ENCODE assay signal across 1 cellular context in genomic region chr9:69600314-69601047, GRCh38.
TF ChIP-seq lines count a peak whose summit lies in the region.

No MANE protein-coding gene starts in this region.

TF ChIP-seq in GM23338, 12 proteins besides CTCF, POLR2A, EP300 and RAD21 (continued from another document):
- TF ChIP-seq, protein P1, sequence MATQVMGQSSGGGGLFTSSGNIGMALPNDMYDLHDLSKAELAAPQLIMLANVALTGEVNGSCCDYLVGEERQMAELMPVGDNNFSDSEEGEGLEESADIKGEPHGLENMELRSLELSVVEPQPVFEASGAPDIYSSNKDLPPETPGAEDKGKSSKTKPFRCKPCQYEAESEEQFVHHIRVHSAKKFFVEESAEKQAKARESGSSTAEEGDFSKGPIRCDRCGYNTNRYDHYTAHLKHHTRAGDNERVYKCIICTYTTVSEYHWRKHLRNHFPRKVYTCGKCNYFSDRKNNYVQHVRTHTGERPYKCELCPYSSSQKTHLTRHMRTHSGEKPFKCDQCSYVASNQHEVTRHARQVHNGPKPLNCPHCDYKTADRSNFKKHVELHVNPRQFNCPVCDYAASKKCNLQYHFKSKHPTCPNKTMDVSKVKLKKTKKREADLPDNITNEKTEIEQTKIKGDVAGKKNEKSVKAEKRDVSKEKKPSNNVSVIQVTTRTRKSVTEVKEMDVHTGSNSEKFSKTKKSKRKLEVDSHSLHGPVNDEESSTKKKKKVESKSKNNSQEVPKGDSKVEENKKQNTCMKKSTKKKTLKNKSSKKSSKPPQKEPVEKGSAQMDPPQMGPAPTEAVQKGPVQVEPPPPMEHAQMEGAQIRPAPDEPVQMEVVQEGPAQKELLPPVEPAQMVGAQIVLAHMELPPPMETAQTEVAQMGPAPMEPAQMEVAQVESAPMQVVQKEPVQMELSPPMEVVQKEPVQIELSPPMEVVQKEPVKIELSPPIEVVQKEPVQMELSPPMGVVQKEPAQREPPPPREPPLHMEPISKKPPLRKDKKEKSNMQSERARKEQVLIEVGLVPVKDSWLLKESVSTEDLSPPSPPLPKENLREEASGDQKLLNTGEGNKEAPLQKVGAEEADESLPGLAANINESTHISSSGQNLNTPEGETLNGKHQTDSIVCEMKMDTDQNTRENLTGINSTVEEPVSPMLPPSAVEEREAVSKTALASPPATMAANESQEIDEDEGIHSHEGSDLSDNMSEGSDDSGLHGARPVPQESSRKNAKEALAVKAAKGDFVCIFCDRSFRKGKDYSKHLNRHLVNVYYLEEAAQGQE (IDR thresholded peaks at IDR 0.05; ENCODE audit: unreplicated experiment), result no peak
- TF ChIP-seq ZNF331 (CRISPR knock-in tag; IDR thresholded peaks at IDR 0.05; ENCODE audit: low read depth), result no peak
- TF ChIP-seq, protein P2, sequence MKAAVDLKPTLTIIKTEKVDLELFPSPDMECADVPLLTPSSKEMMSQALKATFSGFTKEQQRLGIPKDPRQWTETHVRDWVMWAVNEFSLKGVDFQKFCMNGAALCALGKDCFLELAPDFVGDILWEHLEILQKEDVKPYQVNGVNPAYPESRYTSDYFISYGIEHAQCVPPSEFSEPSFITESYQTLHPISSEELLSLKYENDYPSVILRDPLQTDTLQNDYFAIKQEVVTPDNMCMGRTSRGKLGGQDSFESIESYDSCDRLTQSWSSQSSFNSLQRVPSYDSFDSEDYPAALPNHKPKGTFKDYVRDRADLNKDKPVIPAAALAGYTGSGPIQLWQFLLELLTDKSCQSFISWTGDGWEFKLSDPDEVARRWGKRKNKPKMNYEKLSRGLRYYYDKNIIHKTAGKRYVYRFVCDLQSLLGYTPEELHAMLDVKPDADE (IDR thresholded peaks at IDR 0.05), result no peak
- TF ChIP-seq ZNF114 (CRISPR knock-in tag; IDR thresholded peaks at IDR 0.05), result no peak
- no peak for TF ChIP-seq JUNB (IDR thresholded peaks at IDR 0.05; ENCODE audit: unreplicated experiment)
- no peak for TF ChIP-seq EZH2 (IDR thresholded peaks at IDR 0.05; ENCODE audit: low read depth, unreplicated experiment)
- no peak for TF ChIP-seq EZH2phosphoT487 (IDR thresholded peaks at IDR 0.05; ENCODE audit: unreplicated experiment)
